In genomic region chrX:71763049-71763448, GRCh38 we compare ENCODE assay signal across 11 cellular contexts. TPM values are rescaled to one million over a fixed set of nuclear protein-coding genes. Genes with fewer than 3 reads are reported as not detected.
"Had no signal": no experiment of that assay in that cellular context is flagged by ENCODE, and none has a peak within 500 bp of the region (broad histone marks: within the 10 kb centered on the region; RNA-seq: fewer than 3 reads in every experiment).

Gene CXorf49B, plus strand, starts transcription at chrX:71763349. Its CDS starts 75 bp downstream, at chrX:71763424.

RNA-seq across cellular contexts. Expression of gene CXorf49B, which starts in this region (rescaled TPM):
- total RNA-seq: OCI-LY7, PC-3, PC-9, Peyer's patch, Right ventricle myocardium inferior, Right ventricle myocardium superior, RPMI7951, SJCRH30, SJSA1, SK-MEL-5 had no signal
- polyA plus RNA-seq: SK-N-SH had no signal
